In the genomic region with DNA sequence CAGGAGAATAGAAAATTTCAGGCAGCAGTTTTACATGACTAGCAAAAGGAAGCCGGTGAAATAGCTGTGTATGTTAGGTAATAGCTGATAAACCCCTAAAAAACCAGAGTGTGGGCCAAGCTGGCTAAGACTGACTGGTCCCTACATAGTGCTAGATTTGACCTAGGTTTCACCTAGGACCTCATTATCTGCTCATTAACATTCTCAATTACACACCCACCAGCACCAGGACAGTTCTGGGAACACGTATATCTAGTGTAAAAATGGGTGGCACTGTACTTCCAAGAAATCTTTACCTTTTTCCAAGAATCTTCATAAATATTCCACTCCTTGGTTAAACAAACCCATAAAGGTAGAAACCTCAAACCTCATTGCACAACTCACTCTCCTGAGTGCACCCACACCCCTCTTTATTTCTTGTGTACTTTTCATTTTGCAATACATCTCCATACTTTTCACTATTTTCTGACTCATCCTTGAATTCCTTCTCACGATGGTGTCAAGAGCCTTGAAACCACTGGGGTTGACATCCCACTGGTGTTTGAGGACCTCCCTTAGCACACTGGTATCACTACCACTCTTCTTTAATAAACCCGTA, we compare ENCODE assay signal across 17 cellular contexts.
DNase-seq lines count a peak whose midpoint lies in the region; ATAC-seq, FAIRE-seq and TF ChIP-seq lines count a peak whose summit lies in the region.
"Had no signal": no experiment of that assay in that cellular context is flagged by ENCODE, and none has a peak within 500 bp of the region (broad histone marks: within the 10 kb centered on the region; RNA-seq: fewer than 3 reads in every experiment).

No MANE protein-coding gene starts in this region.

- no peak overlapping the region for H3K9ac ChIP-seq in IMR-90 (ENCODE audit: low read depth, low read length)

- H3K27me3 ChIP-seq in IMR-90 (ENCODE audit: control insufficient read depth, insufficient read depth, low read length): no peaks in the 10 kb centered on the region
- no peaks in the 10 kb centered on the region for H3K27me3 ChIP-seq in bronchial epithelial cell (ENCODE audit: control insufficient read depth, insufficient read depth, low read length)

- TF ChIP-seq POLR2A in A549 (IDR thresholded peaks at IDR 0.05; ENCODE audit: low read length): no peak
- no peak for TF ChIP-seq POLR2A in IMR-90 (IDR thresholded peaks at IDR 0.05; ENCODE audit: low read depth, low read length)

- H2BK20ac ChIP-seq in IMR-90 (ENCODE audit: low read depth, low read length): no peak overlapping the region

- H2AK5ac ChIP-seq in IMR-90 (ENCODE audit: low read depth, low read length): no peak overlapping the region

- no peaks in the 10 kb centered on the region for H3K9me3 ChIP-seq in A549
- no peaks in the 10 kb centered on the region for H3K9me3 ChIP-seq in IMR-90 (ENCODE audit: control insufficient read depth, insufficient read depth, low read length)

- no peak overlapping the region for H2AFZ ChIP-seq in IMR-90 (replicated peaks; ENCODE audit: low read length, poor library complexity)

- FAIRE-seq in A549 (lab: Jason Lieb, UNC) (peak; percentile 73), bronchial epithelial cell (lab: Jason Lieb, UNC) (no peak)
- FAIRE-seq: GM12891, GM19239, H1 had no signal

- dilution Hi-C loops in IMR-90 (cut with HindIII; ENCODE audit: low sequenced_read_pairs, unreplicated experiment): no loop called here

- no peak overlapping the region for H3K56ac ChIP-seq in IMR-90 (ENCODE audit: extremely low read depth, insufficient read depth, low read length)

- 0 out of 2 replicates have a peak overlapping the region, but pooled peaks have one; percentile 47 for H3K14ac ChIP-seq in IMR-90 (replicated peaks; ENCODE audit: low read depth, low read length)

- H3K27ac ChIP-seq in A549 (peak overlapping the region; percentile 55 to 72), IMR-90 (ENCODE audit: insufficient read depth, low read length) (no peak overlapping the region)

- TF ChIP-seq RAD21 in A549 (conservative IDR thresholded peaks at IDR 0.05 in 1 of 2, IDR thresholded peaks at IDR 0.05 in 1 of 2): peak in 1 of 2 experiments; percentile 52; a peak in 2 of 5 replicates
- no peak for TF ChIP-seq RAD21 in IMR-90 (IDR thresholded peaks at IDR 0.05; ENCODE audit: low read length)

- H4K20me1 ChIP-seq in IMR-90 (ENCODE audit: insufficient read depth, low read length): no peaks in the 10 kb centered on the region

- H2AK9ac ChIP-seq in IMR-90 (replicated peaks; ENCODE audit: low read depth, low read length, poor library complexity): no peak overlapping the region

- H3K4me3 ChIP-seq in A549: no peak overlapping the region
- no peak overlapping the region for H3K4me3 ChIP-seq in IMR-90 (ENCODE audit: insufficient read depth, low read depth, low read length)
- no peak overlapping the region for H3K4me3 ChIP-seq in bronchial epithelial cell (ENCODE audit: low read depth, low read length)

- no peak overlapping the region for H3K23ac ChIP-seq in IMR-90 (ENCODE audit: low read depth, low read length)

- no peak overlapping the region for H2BK120ac ChIP-seq in IMR-90 (ENCODE audit: low read depth, low read length)

- H4K91ac ChIP-seq in IMR-90 (ENCODE audit: insufficient read depth, low read depth, low read length): no peak overlapping the region

- peak overlapping the region; percentile 26; the same call in 1 of the 2 replicates for H3K4ac ChIP-seq in IMR-90 (ENCODE audit: low read depth, low read length)

- no peak overlapping the region for H2BK5ac ChIP-seq in IMR-90 (ENCODE audit: low read depth, low read length, poor library complexity, severe bottlenecking)

- no TSS peak for BruUV-seq in IMR-90 (replicated peaks; lab: Mats Ljungman, UMichigan)

- no peaks in the 10 kb centered on the region for H3K79me1 ChIP-seq in IMR-90 (ENCODE audit: low read depth in 1 of 2, low read length in 2 of 2)

- H4K8ac ChIP-seq in IMR-90 (ENCODE audit: low read depth in 2 of 2, low read length in 2 of 2): no peak overlapping the region

- CTCF ChIA-PET in A549 (lab: Yijun Ruan, JAX): no interaction called here
- CTCF ChIA-PET in IMR-90 (lab: Yijun Ruan, JAX): no interaction called here

- TF ChIP-seq CTCF in A549 (IDR thresholded peaks at IDR 0.05) (no peak), IMR-90 (conservative IDR thresholded peaks at IDR 0.05; ENCODE audit: low read depth, low read length) (no peak), bronchial epithelial cell (IDR thresholded peaks at IDR 0.05; ENCODE audit: insufficient read depth, low read length, severe bottlenecking) (no peak)

- H3K4me1 ChIP-seq in A549 (peaks cover 40% of the 10 kb centered on the region), IMR-90 (ENCODE audit: control insufficient read depth, insufficient read depth, low read length) (peaks cover 2% of the 10 kb centered on the region; the same call in 1 of the 2 replicates)

- WGBS in A549 (ENCODE audit: missing lambda C conversion rate): 34% methylated on average over 4 of the region's 4 CpGs
- no CpG with 5 or more reads among the region's 4 CpGs for WGBS in IMR-90 (ENCODE audit: extremely low coverage in 2 of 2, insufficient read length in 1 of 2), 2 experiments

- no peaks in the 10 kb centered on the region for H3K9me1 ChIP-seq in IMR-90 (ENCODE audit: insufficient read depth, low read length)

- peak overlapping the region; percentile 33; the same call in 1 of the 2 replicates for H3K18ac ChIP-seq in IMR-90 (ENCODE audit: low read depth, low read length)

- no peak overlapping the region for H2BK15ac ChIP-seq in IMR-90 (ENCODE audit: low read depth, low read length)

- H3K4me2 ChIP-seq in A549: peak overlapping the region; percentile 70
- H3K4me2 ChIP-seq in IMR-90 (ENCODE audit: low read depth, low read length): no peak overlapping the region

- ATAC-seq in A549 (peak; percentile 67 to 70; a peak in 5 of 6 replicates), IMR-90 (ENCODE audit: low read depth) (no peak), Right ventricle myocardium inferior (no peak), HG02763 (IDR thresholded peaks at IDR 0.05; ENCODE audit: unreplicated experiment) (no peak)

- POLR2A ChIA-PET in A549 (lab: Yijun Ruan, JAX): no interaction called here
- POLR2A ChIA-PET in IMR-90 (lab: Charles Lee; ENCODE audit: unreplicated experiment): no interaction called here

- in situ Hi-C loops in IMR-90 (cut with MboI; ENCODE audit: low sequenced_read_pairs): no loop called here

- intact Hi-C loops in IMR-90 (cut with micrococcal nuclease): no loop called here
- intact Hi-C loops in Right ventricle myocardium inferior (cut with DNase I): no loop called here

- TF ChIP-seq EP300 in A549 (IDR thresholded peaks at IDR 0.05): peak; percentile 76 to 82; a peak in 3 of 5 replicates

- H3K36me3 ChIP-seq in IMR-90 (ENCODE audit: control insufficient read depth, insufficient read depth, low read length): no peaks in the 10 kb centered on the region
- H3K36me3 ChIP-seq in bronchial epithelial cell (ENCODE audit: control insufficient read depth, insufficient read depth, low read length): no peaks in the 10 kb centered on the region

- H4K5ac ChIP-seq in IMR-90 (ENCODE audit: low read depth, low read length): no peak overlapping the region

- DNase-seq in A549 (ENCODE audit: low read depth in 1 of 2, low spot score in 1 of 2): peak in 1 of 2 experiments; percentile 69
- no peak for DNase-seq in IMR-90
- DNase-seq in bronchial epithelial cell (ENCODE audit: low read depth): peak; percentile 94
- DNase-seq in glomerular visceral epithelial cell (ENCODE audit: extremely low spot score): peak; percentile 12
- DNase-seq in Right ventricle myocardium inferior (ENCODE audit: missing footprints): no peak
- no peak for DNase-seq in kidney glomerular epithelial cell (lab: John Stamatoyannopoulos, UW)
- DNase-seq in stimulated activated CD4-positive, alpha-beta T cell treated with anti-CD3 and anti-CD28 coated beads, Interleukin-12 subunit alpha, Interleukin-12 subunit beta, amount 100 ng/mL, for 4 hours: no peak
- DNase-seq: Calu3, Kasumi-1, NCI-H187 treated with DMSO at 0.1 percent for 48 hours, NCI-H2171, NCI-H510A, RPMI8226 had no signal

TF ChIP-seq in A549, 52 proteins besides CTCF, POLR2A, EP300 and RAD21 (continues in another document):
- TF ChIP-seq, protein P1, sequence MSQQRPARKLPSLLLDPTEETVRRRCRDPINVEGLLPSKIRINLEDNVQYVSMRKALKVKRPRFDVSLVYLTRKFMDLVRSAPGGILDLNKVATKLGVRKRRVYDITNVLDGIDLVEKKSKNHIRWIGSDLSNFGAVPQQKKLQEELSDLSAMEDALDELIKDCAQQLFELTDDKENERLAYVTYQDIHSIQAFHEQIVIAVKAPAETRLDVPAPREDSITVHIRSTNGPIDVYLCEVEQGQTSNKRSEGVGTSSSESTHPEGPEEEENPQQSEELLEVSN (IDR thresholded peaks at IDR 0.05; ENCODE audit: borderline replicate concordance, low read depth): no peak
- peak; percentile 88 for TF ChIP-seq FOSL2 (IDR thresholded peaks at IDR 0.05)
- peak; percentile 85 for TF ChIP-seq FOSL2 (CRISPR knock-in tag; IDR thresholded peaks at IDR 0.05)
- no peak for TF ChIP-seq ATOH8 (CRISPR knock-in tag; IDR thresholded peaks at IDR 0.05; ENCODE audit: low read depth)
- no peak for TF ChIP-seq NFE2L2 (conservative IDR thresholded peaks at IDR 0.05; ENCODE audit: low read length)

TF ChIP-seq in IMR-90, 13 proteins besides CTCF, POLR2A, EP300 and RAD21:
- TF ChIP-seq MXI1 (IDR thresholded peaks at IDR 0.05; ENCODE audit: borderline replicate concordance, low read depth, low read length): no peak
- no peak for TF ChIP-seq FOS (IDR thresholded peaks at IDR 0.05; ENCODE audit: low read depth, low read length)
- no peak for TF ChIP-seq BHLHE40 (IDR thresholded peaks at IDR 0.05; ENCODE audit: low read depth, low read length)
- TF ChIP-seq SMC3 (IDR thresholded peaks at IDR 0.05; ENCODE audit: low read depth, low read length): no peak
- peak; percentile 70 for TF ChIP-seq CEBPB (IDR thresholded peaks at IDR 0.05; ENCODE audit: low read depth, low read length)
TF ChIP-seq in IMR-90: peak in this region for 1.

Comparison
In these comparisons a context has a peak if more than half of its experiments do, and no peak if none do; other contexts are left out.
1. ATAC-seq: peak in A549 (2 of 2); none in IMR-90 (single experiment), Right ventricle myocardium inferior (single experiment) and HG02763 (single experiment).
2. DNase-seq: peak in bronchial epithelial cell (single experiment) and glomerular visceral epithelial cell (single experiment); none in IMR-90 (single experiment), Right ventricle myocardium inferior (single experiment), kidney glomerular epithelial cell (single experiment) and stimulated activated CD4-positive, alpha-beta T cell treated with anti-CD3 and anti-CD28 coated beads, Interleukin-12 subunit alpha, Interleukin-12 subunit beta, amount 100 ng/mL, for 4 hours (single experiment).